In genomic region chr4:104508224-104508623, GRCh38 we compare ENCODE assay signal across 32 cellular contexts. TPM values are rescaled to one million over a fixed set of nuclear protein-coding genes. Genes with fewer than 3 reads are reported as not detected.
"Had no signal": no experiment of that assay in that cellular context is flagged by ENCODE, and none has a peak within 500 bp of the region (broad histone marks: within the 10 kb centered on the region; RNA-seq: fewer than 3 reads in every experiment).

No MANE protein-coding gene starts in this region.

- H3K36me3 ChIP-seq: neural progenitor cell, ovary, spleen, suprapubic skin, tibial artery, transverse colon, upper lobe of right lung, uterus had no signal

- H3K27ac ChIP-seq: neural progenitor cell, ovary, parathyroid adenoma, psoas muscle, skin epidermis, spleen, suprapubic skin, testis, tibial artery, transverse colon, upper lobe of right lung, uterus had no signal

- H3K36me3 Mint-ChIP-seq: natural killer cell; neural progenitor cell; stimulated activated memory B cell treated with anti-CD40 and anti-IgM and Interleukin-4, amounts not matched to agents 10 μg/mL and 1 μg/mL and 100 μg/mL, for 72 hours; type B pancreatic cell had no signal

- ATAC-seq: natural killer cell; psoas muscle; right cardiac atrium; sciatic nerve; stimulated activated memory B cell treated with anti-CD40 and anti-IgM and Interleukin-4, amounts not matched to agents 10 μg/mL and 1 μg/mL and 100 μg/mL, for 72 hours; stimulated activated naive CD8-positive, alpha-beta T cell treated with anti-CD3 and anti-CD28 coated beads, Interleukin-15, amount 100 ng/mL, for 72 hours; stimulated activated naive CD8-positive, alpha-beta T cell treated with anti-CD3 and anti-CD28 coated beads, Interleukin-15, Interleukin-2, amounts not matched to agents 100 U/mL and 50 U/mL, for 24 hours; upper lobe of right lung had no signal

- H3K4me3 ChIP-seq: neural progenitor cell, ovary, psoas muscle, skin epidermis, smooth muscle cell, spleen, suprapubic skin, testis, tibial artery, transverse colon, upper lobe of right lung, uterus had no signal

- H3K9me3 ChIP-seq: ovary, psoas muscle, spleen, suprapubic skin, testis, tibial artery, transverse colon, upper lobe of right lung, uterus had no signal

- H3K9me3 Mint-ChIP-seq: natural killer cell; nephron; neural progenitor cell; stimulated activated memory B cell treated with anti-CD40 and anti-IgM and Interleukin-4, amounts not matched to agents 10 μg/mL and 1 μg/mL and 100 μg/mL, for 72 hours; stimulated activated naive CD8-positive, alpha-beta T cell treated with anti-CD3 and anti-CD28 coated beads, Interleukin-15, amount 100 ng/mL, for 72 hours; type B pancreatic cell had no signal

- H3K9ac ChIP-seq: neural progenitor cell, parathyroid adenoma had no signal

- H3K4me1 Mint-ChIP-seq: natural killer cell; nephron; neural progenitor cell; stimulated activated memory B cell treated with anti-CD40 and anti-IgM and Interleukin-4, amounts not matched to agents 10 μg/mL and 1 μg/mL and 100 μg/mL, for 72 hours; stimulated activated naive CD8-positive, alpha-beta T cell treated with anti-CD3 and anti-CD28 coated beads, Interleukin-15, amount 100 ng/mL, for 72 hours had no signal

- H3K4me3 Mint-ChIP-seq: natural killer cell; nephron; neural progenitor cell; stimulated activated memory B cell treated with anti-CD40 and anti-IgM and Interleukin-4, amounts not matched to agents 10 μg/mL and 1 μg/mL and 100 μg/mL, for 72 hours; stimulated activated naive CD8-positive, alpha-beta T cell treated with anti-CD3 and anti-CD28 coated beads, Interleukin-15, amount 100 ng/mL, for 72 hours; type B pancreatic cell had no signal

- H3K4me2 ChIP-seq: neural progenitor cell, smooth muscle cell had no signal

- H3K27me3 ChIP-seq: neural progenitor cell, ovary, suprapubic skin, testis, transverse colon, upper lobe of right lung, uterus had no signal

- H3K27me3 Mint-ChIP-seq: progenitor cell of endocrine pancreas, type B pancreatic cell had no signal

- H3K27ac Mint-ChIP-seq: natural killer cell; nephron; neural progenitor cell; progenitor cell of endocrine pancreas; stimulated activated memory B cell treated with anti-CD40 and anti-IgM and Interleukin-4, amounts not matched to agents 10 μg/mL and 1 μg/mL and 100 μg/mL, for 72 hours; stimulated activated naive CD8-positive, alpha-beta T cell treated with anti-CD3 and anti-CD28 coated beads, Interleukin-15, amount 100 ng/mL, for 72 hours; type B pancreatic cell had no signal

- H3K4me1 ChIP-seq: neural progenitor cell, parathyroid adenoma, psoas muscle, spleen, suprapubic skin, testis, tibial artery, transverse colon, upper lobe of right lung, uterus had no signal

- H2AFZ ChIP-seq: neural progenitor cell, parathyroid adenoma had no signal

- DNase-seq: natural killer cell; occipital lobe; ovary; posterior cingulate gyrus; psoas muscle; right cardiac atrium; spleen; stimulated activated CD4-positive, alpha-beta T cell treated with anti-CD3 and anti-CD28 coated beads, Interleukin-12 subunit alpha, Interleukin-12 subunit beta, amount 100 ng/mL, for 4 hours; stimulated activated CD4-positive, alpha-beta T cell treated with anti-CD3 and anti-CD28 coated beads, Interleukin-1b, Interleukin-23, amount 100 ng/mL, for 48 hours; stimulated activated CD4-positive, alpha-beta T cell treated with anti-CD3 and anti-CD28 coated beads, Interleukin-4, amount 100 ng/mL, for 1 hour; stimulated activated CD4-positive, alpha-beta T cell treated with anti-CD3 and anti-CD28 coated beads, Interleukin-4, amount 100 ng/mL, for 4 hours; stimulated activated CD8-positive, alpha-beta memory T cell treated with anti-CD3 and anti-CD28 coated beads, Interleukin-4, amount 100 ng/mL, for 48 hours; stimulated activated naive CD4-positive, alpha-beta T cell; stimulated activated naive CD8-positive, alpha-beta T cell treated with anti-CD3 and anti-CD28 coated beads, Interleukin-15, amount 100 ng/mL, for 72 hours; stimulated activated naive CD8-positive, alpha-beta T cell treated with anti-CD3 and anti-CD28 coated beads, Interleukin-15, Interleukin-2, amounts not matched to agents 100 U/mL and 50 U/mL, for 24 hours; substantia nigra; testis; tibial artery; transverse colon; upper lobe of right lung; uterus had no signal

- H3K79me2 ChIP-seq: parathyroid adenoma had no signal

RNA-seq across cellular contexts. Expression of gene CXXC4, which starts 13.5 kb away (rescaled TPM):
- total RNA-seq: osteoblast had no signal
